8 cellular contexts compared by ENCODE assay signal in genomic region chr2:26503238-26503880, GRCh38. TPM values are rescaled to one million over a fixed set of nuclear protein-coding genes. Genes with fewer than 3 reads are reported as not detected.
A peak's percentile ranks its signal among the peaks of the same experiment; 100 is the strongest.
DNase-seq lines count a peak whose midpoint lies in the region; ATAC-seq and TF ChIP-seq lines count a peak whose summit lies in the region.

No MANE protein-coding gene starts in this region.

- peak; percentile 86 for TF ChIP-seq CTCF in lower lobe of right lung (IDR thresholded peaks at IDR 0.05)

- H3K27ac ChIP-seq in ectodermal cell (ENCODE audit: insufficient read depth, low read depth, low read length, poor library complexity, severe bottlenecking) (no peak overlapping the region), lower lobe of right lung (no peak overlapping the region)

- H3K36me3 ChIP-seq in ectodermal cell (ENCODE audit: control insufficient read depth, insufficient read depth, low read length) (no peaks in the 10 kb centered on the region), lower lobe of right lung (no peaks in the 10 kb centered on the region)

- peak; percentile 66 for DNase-seq in DMS53 treated with DMSO at 0.1 percent for 48 hours (lab: John Stamatoyannopoulos, UW; ENCODE audit: unreplicated experiment)
- peak; percentile 75 for DNase-seq in NCI-H524 treated with DMSO at 0.1 percent for 48 hours (lab: John Stamatoyannopoulos, UW)
- peak; percentile 73 for DNase-seq in activated CD4-positive, alpha-beta T cell treated with anti-CD3 and anti-CD28 coated beads, Interleukin-2, amount 50 U/mL, for 4 hours
- DNase-seq in lower lobe of right lung = peak; percentile 89
- peak; percentile 27 to 79 (median 45) for DNase-seq in stimulated activated CD4-positive, alpha-beta T cell treated with anti-CD3 and anti-CD28 coated beads, TNF-alpha, amount 100 ng/mL, for 1 hour (ENCODE audit: low read depth in 3 of 3, low spot score in 1 of 3)

- H3K27me3 ChIP-seq in ectodermal cell (ENCODE audit: control insufficient read depth, insufficient read depth, low read length, poor library complexity, severe bottlenecking) = peaks cover 5% of the 10 kb centered on the region
- H3K27me3 ChIP-seq in lower lobe of right lung (ENCODE audit: low read depth) = no peaks in the 10 kb centered on the region

- H3K4me1 ChIP-seq in ectodermal cell (ENCODE audit: control insufficient read depth, insufficient read depth, low read length) (no peaks in the 10 kb centered on the region), lower lobe of right lung (peaks cover 11% of the 10 kb centered on the region)

- peak; percentile 70 for ATAC-seq in HG03045 (IDR thresholded peaks at IDR 0.05; ENCODE audit: unreplicated experiment)
- peak; percentile 97 for ATAC-seq in lower lobe of right lung
- no peak for ATAC-seq in GM18858 (IDR thresholded peaks at IDR 0.05; ENCODE audit: unreplicated experiment)

- H3K4me3 ChIP-seq in ectodermal cell (ENCODE audit: insufficient read depth, low read depth, low read length) (peak overlapping the region; percentile 30), lower lobe of right lung (peak overlapping the region; percentile 52)

- intact Hi-C loops in lower lobe of right lung (cut with DNase I) = no loop called here

- WGBS in ectodermal cell, 2 experiments = 19 to 22% methylated on average over 40 of the region's 40 CpGs

- H3K9me3 ChIP-seq in ectodermal cell (ENCODE audit: control insufficient read depth, low read length) (no peaks in the 10 kb centered on the region), lower lobe of right lung (no peaks in the 10 kb centered on the region)

RNA-seq across cellular contexts. Expression of gene OTOF, which starts 25.4 kb away (rescaled TPM):
- 2.1 TPM for polyA plus RNA-seq in ectodermal cell (2013, experiment 1 of 4)
- 3.1 TPM for polyA plus RNA-seq in ectodermal cell (2013, experiment 2 of 4)
- polyA plus RNA-seq in ectodermal cell (2013, experiment 3 of 4) = 1.7 TPM
- polyA plus RNA-seq in ectodermal cell (2013, experiment 4 of 4) = 1.6 TPM
- total RNA-seq in lower lobe of right lung = 0.35 TPM
